9 cellular contexts compared by ENCODE assay signal in the genomic region with DNA sequence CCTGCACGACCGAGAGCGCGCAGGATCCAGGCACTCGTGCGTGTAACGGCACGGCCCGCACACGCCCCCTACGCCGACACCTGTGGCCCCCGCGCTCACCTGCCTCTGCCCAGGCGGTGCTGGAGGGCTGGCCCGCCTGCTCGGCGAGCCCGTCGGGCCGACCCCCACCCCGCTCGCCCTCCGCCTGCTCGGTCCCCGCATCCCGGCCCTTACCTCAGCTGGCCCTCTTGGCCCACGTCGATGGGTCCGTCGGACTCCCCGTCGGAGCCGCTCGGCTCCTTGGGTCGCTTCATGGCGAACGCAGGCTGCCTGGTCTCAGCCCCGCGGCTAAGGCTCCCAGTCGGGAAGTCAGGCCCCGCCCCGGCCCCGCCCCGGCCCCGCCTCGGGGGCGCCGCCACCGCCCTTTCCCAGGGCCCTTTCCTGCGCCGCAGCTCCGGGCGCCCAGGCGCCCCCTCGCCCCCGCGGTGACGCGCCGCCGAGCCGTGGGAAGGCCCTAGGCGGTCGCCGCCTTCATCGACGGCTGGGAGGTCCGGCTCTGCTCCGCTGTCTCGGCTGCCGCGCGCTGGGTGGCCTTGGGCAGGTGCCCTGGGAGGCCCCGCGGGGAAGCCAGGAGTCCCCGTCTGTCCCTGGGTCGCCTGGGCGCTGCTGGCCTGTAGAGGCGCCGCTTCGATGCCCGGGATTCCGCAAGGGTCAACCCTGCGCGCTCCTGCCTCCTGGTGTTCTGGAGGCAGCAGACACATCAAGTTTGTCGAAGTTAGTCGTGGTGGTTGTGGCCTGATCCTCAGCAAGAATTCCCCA. TPM values are rescaled to one million over a fixed set of nuclear protein-coding genes. Genes with fewer than 3 reads are reported as not detected.
DNase-seq lines count a peak whose midpoint lies in the region; ATAC-seq and TF ChIP-seq lines count a peak whose summit lies in the region.
"Had no signal": no experiment of that assay in that cellular context is flagged by ENCODE, and none has a peak within 500 bp of the region (broad histone marks: within the 10 kb centered on the region; RNA-seq: fewer than 3 reads in every experiment).

A gene (minus strand): TSS at position 311 of the 798 bp plus-strand sequence. CDS start 18 bp downstream, at position 293.

- POLR2A ChIA-PET in activated B cell treated with CpG ODN at 0.5 μM for 24 hours (lab: Charles Lee): no interaction called here

- H3K27ac Mint-ChIP-seq in activated B cell treated with CpG ODN at 0.5 μM for 24 hours (no peak within 1 kb of the TSS), HFFc6 (no peak within 1 kb of the TSS)

- TF ChIP-seq CTCF in activated B cell treated with CpG ODN at 0.5 μM for 24 hours (IDR thresholded peaks at IDR 0.05) (no peak), cardiac fibroblast (IDR thresholded peaks at IDR 0.05; ENCODE audit: low read depth, low read length) (peak; percentile 60), HFFc6 (IDR thresholded peaks at IDR 0.05) (no peak; the same call in 1 of the 2 replicates)

- CTCF ChIA-PET in activated B cell treated with CpG ODN at 0.5 μM for 24 hours (lab: Charles Lee): interaction anchor here (0.6 to 2.6 kb wide), 3 partner anchors 14 to 375 kb away, joined by 3 to 8 read pairs (median 3); no protein-coding TSS in a partner anchor

- peak within 1 kb of the TSS; percentile 66 for H3K4me3 Mint-ChIP-seq in activated B cell treated with CpG ODN at 0.5 μM for 24 hours
- no peak within 1 kb of the TSS for H3K4me3 Mint-ChIP-seq in HFFc6

- intact Hi-C loops in activated B cell treated with CpG ODN at 0.5 μM for 24 hours (cut with micrococcal nuclease): no loop called here

- H3K9me3 Mint-ChIP-seq in activated B cell treated with CpG ODN at 0.5 μM for 24 hours (peaks cover 4% of the 10 kb centered on the region), HFFc6 (no peaks in the 10 kb centered on the region)

- H3K36me3 Mint-ChIP-seq in activated B cell treated with CpG ODN at 0.5 μM for 24 hours (ENCODE audit: low read depth) (no peaks in the 10 kb centered on the region), HFFc6 (ENCODE audit: low read depth) (no peaks in the 10 kb centered on the region)

- ATAC-seq in activated B cell treated with CpG ODN at 0.5 μM for 24 hours (ENCODE audit: low read depth) (peak; percentile 79), left lobe of liver (peak; percentile 80)

- H3K4me1 Mint-ChIP-seq in activated B cell treated with CpG ODN at 0.5 μM for 24 hours (peaks cover 2% of the 10 kb centered on the region), HFFc6 (ENCODE audit: low read depth) (peaks cover 12% of the 10 kb centered on the region)

- H3K4me3 ChIP-seq in cardiac fibroblast (replicated peaks in 1 of 2; ENCODE audit: low read depth in 2 of 2, low read length in 2 of 2): peak within 1 kb of the TSS; percentile 18 to 59
- H3K4me3 ChIP-seq: PC-9 had no signal

- DNase-seq in DMS79 treated with DMSO at 0.1 percent for 48 hours (lab: John Stamatoyannopoulos, UW) (peak; percentile 61), NCI-H146 treated with DMSO at 0.1 percent for 48 hours (lab: John Stamatoyannopoulos, UW; ENCODE audit: unreplicated experiment) (peak; percentile 42), activated B cell treated with CpG ODN at 0.5 μM for 24 hours (peak; percentile 53), cardiac fibroblast (ENCODE audit: low read depth in 2 of 2) (peak; percentile 37 to 60), left lobe of liver (ENCODE audit: low spot score) (peak; percentile 55), HFFc6 (no peak), midbrain (lab: John Stamatoyannopoulos, UW) (no peak)
- DNase-seq in stimulated activated CD4-positive, alpha-beta T cell treated with anti-CD3 and anti-CD28 coated beads, TNF-alpha, amount 100 ng/mL, for 1 hour (ENCODE audit: low read depth in 3 of 3, low spot score in 1 of 3): peak in 2 of 3 donors; percentile 20 to 68

- H3K27me3 Mint-ChIP-seq in activated B cell treated with CpG ODN at 0.5 μM for 24 hours: peaks cover 37% of the 10 kb centered on the region
- H3K27me3 Mint-ChIP-seq in HFFc6 (ENCODE audit: insufficient read depth): peaks cover 41% of the 10 kb centered on the region

RNA-seq across cellular contexts. Expression of the gene that starts here (rescaled TPM):
- total RNA-seq in activated B cell treated with CpG ODN at 0.5 μM for 24 hours (not detected in 2 replicates), left lobe of liver (1.9 TPM)
- total RNA-seq in HFFc6 (2021; fragmentation: NEBNext Ultra II Directional; extraction: Animal tissue kit (Norgen Biotek cat#: 25700)): not detected

Comparison
In these comparisons a context has a peak if more than half of its experiments do, and no peak if none do; other contexts are left out.
1. Peak in DNase-seq and ATAC-seq in activated B cell treated with CpG ODN at 0.5 μM for 24 hours; RNA of the gene not detected or under 1 TPM.
2. DNase-seq: peak in DMS79 treated with DMSO at 0.1 percent for 48 hours (single experiment), NCI-H146 treated with DMSO at 0.1 percent for 48 hours (single experiment), cardiac fibroblast (2 of 2), left lobe of liver (single experiment) and stimulated activated CD4-positive, alpha-beta T cell treated with anti-CD3 and anti-CD28 coated beads, TNF-alpha, amount 100 ng/mL, for 1 hour (2 of 3); none in HFFc6 (single experiment) and midbrain (single experiment).